ENCODE assay signal across 10 cellular contexts in genomic region chr10:97733256-97733655, GRCh38. TPM values are rescaled to one million over a fixed set of nuclear protein-coding genes. Genes with fewer than 3 reads are reported as not detected.
"Had no signal": no experiment of that assay in that cellular context is flagged by ENCODE, and none has a peak within 500 bp of the region (broad histone marks: within the 10 kb centered on the region; RNA-seq: fewer than 3 reads in every experiment).

No MANE protein-coding gene starts in this region.

- H3K9me3 Mint-ChIP-seq: HFFc6, IgD-negative memory B cell had no signal

- H3K4me3 Mint-ChIP-seq: HFFc6 had no signal

- FAIRE-seq: HepG2 had no signal

- H3K4me1 ChIP-seq: HAP-1 had no signal

- DNase-seq: GM23248, GOT3, H7, HFFc6 had no signal

- ATAC-seq: HCT116, HepG2 had no signal

- H3K27ac Mint-ChIP-seq: HFFc6 had no signal

- H3K9me3 ChIP-seq: HAP-1 had no signal

- H3K27ac ChIP-seq: GM23248 had no signal

- H3K36me3 ChIP-seq: HAP-1 had no signal

- H3K4me3 ChIP-seq: GM23248, HAP-1 had no signal

RNA-seq across cellular contexts. Expression of gene MARVELD1, which starts 19.7 kb away (rescaled TPM):
- total RNA-seq: HepG2 had no signal

RNA-seq across cellular contexts. Expression of gene SFRP5, which starts 38.5 kb away (rescaled TPM):
- total RNA-seq: GM23248, H4, HFFc6, HT-29 had no signal
